Comparison of ENCODE assay signal across 8 cellular contexts in genomic region chr20:58389968-58390658, GRCh38.
DNase-seq lines count a peak whose midpoint lies in the region; ATAC-seq and TF ChIP-seq lines count a peak whose summit lies in the region.

No MANE protein-coding gene starts in this region.

- DNase-seq in T-helper 2 cell treated with Interferon-gamma antibody and Interleukin-4, amounts not matched to agents 5 μg/mL and 100 μg/mL, for 36 hours (ENCODE audit: low spot score): no peak
- DNase-seq in fibroblast of pulmonary artery (ENCODE audit: low read depth) (no peak), retinal pigment epithelial cell (ENCODE audit: low read depth) (no peak), medulla oblongata (ENCODE audit: extremely low spot score) (no peak), NCI-H524 treated with DMSO at 0.1 percent for 48 hours (lab: John Stamatoyannopoulos, UW) (no peak), NCI-H1436 (lab: John Stamatoyannopoulos, UW) (no peak)

- H3K4me3 ChIP-seq in GM12875 (ENCODE audit: low read depth, low read length) (peak overlapping the region; percentile 76), fibroblast of pulmonary artery (replicated peaks; ENCODE audit: low read depth, low read length) (peak overlapping the region; percentile 79), retinal pigment epithelial cell (ENCODE audit: low read length) (peak overlapping the region; percentile 82)

- TF ChIP-seq CTCF in GM12875 (IDR thresholded peaks at IDR 0.05; ENCODE audit: borderline replicate concordance, insufficient read depth, low read depth, low read length) (no peak), fibroblast of pulmonary artery (IDR thresholded peaks at IDR 0.05; ENCODE audit: low read length, missing control alignments) (no peak), retinal pigment epithelial cell (conservative IDR thresholded peaks at IDR 0.05; ENCODE audit: low read depth, low read length) (no peak)

- H3K4me1 Mint-ChIP-seq in T-helper 2 cell treated with Interferon-gamma antibody and Interleukin-4, amounts not matched to agents 5 μg/mL and 100 μg/mL, for 36 hours (ENCODE audit: low read depth): peaks cover 37% of the 10 kb centered on the region

- no peaks in the 10 kb centered on the region for H3K9me3 Mint-ChIP-seq in T-helper 2 cell treated with Interferon-gamma antibody and Interleukin-4, amounts not matched to agents 5 μg/mL and 100 μg/mL, for 36 hours

- H3K27me3 Mint-ChIP-seq in T-helper 2 cell treated with Interferon-gamma antibody and Interleukin-4, amounts not matched to agents 5 μg/mL and 100 μg/mL, for 36 hours (ENCODE audit: low read depth): peaks cover 6% of the 10 kb centered on the region

- no peak for ATAC-seq in HG02970 (IDR thresholded peaks at IDR 0.05; ENCODE audit: low FRiP score, unreplicated experiment)

- peaks cover 30% of the 10 kb centered on the region for H3K36me3 Mint-ChIP-seq in T-helper 2 cell treated with Interferon-gamma antibody and Interleukin-4, amounts not matched to agents 5 μg/mL and 100 μg/mL, for 36 hours (ENCODE audit: low read depth)

- H3K27ac Mint-ChIP-seq in T-helper 2 cell treated with Interferon-gamma antibody and Interleukin-4, amounts not matched to agents 5 μg/mL and 100 μg/mL, for 36 hours: peak overlapping the region; percentile 98

- peak overlapping the region; percentile 94 for H3K4me3 Mint-ChIP-seq in T-helper 2 cell treated with Interferon-gamma antibody and Interleukin-4, amounts not matched to agents 5 μg/mL and 100 μg/mL, for 36 hours
